ENCODE assay signal across 27 cellular contexts in genomic region chr14:34810028-34810427, GRCh38.
DNase-seq lines count a peak whose midpoint lies in the region; ATAC-seq and TF ChIP-seq lines count a peak whose summit lies in the region.
"Had no signal": no experiment of that assay in that cellular context is flagged by ENCODE, and none has a peak within 500 bp of the region (broad histone marks: within the 10 kb centered on the region; RNA-seq: fewer than 3 reads in every experiment).

No MANE protein-coding gene starts in this region.

- DNase-seq in natural killer cell (no peak), HCT116 (ENCODE audit: low read depth, low spot score) (no peak), occipital lobe (lab: John Stamatoyannopoulos, UW) (no peak), NCI-H1092 (lab: John Stamatoyannopoulos, UW) (no peak)
- DNase-seq in natural killer cell treated with Interleukin-12 subunit alpha and Interleukin-12 subunit beta and Interleukin-15 and Interleukin-18, amount 100 ng/mL, for 72 hours (ENCODE audit: low spot score): no peak
- DNase-seq in central memory CD8-positive, alpha-beta T cell (ENCODE audit: low spot score in 2 of 2): no peak
- no peak for DNase-seq in stimulated activated naive B cell treated with anti-CD40 and anti-IgM and Interleukin-4, amounts not matched to agents 10 μg/mL and 1 μg/mL and 100 μg/mL, for 72 hours
- DNase-seq in effector CD8-positive, alpha-beta T cell (lab: John Stamatoyannopoulos, UW): no peak
- DNase-seq: CD8-positive, alpha-beta memory T cell; DMS79 treated with DMSO at 0.1 percent for 48 hours; GF-D8; GOT3; IMR-90; KG1; MM.1S; NCI-H1417; NCI-H1694; NCI-H2029 treated with DMSO at 0.1 percent for 48 hours; NCI-H2227 treated with DMSO at 0.1 percent for 48 hours; NCI-H510A; NCI-H69; SHP77 had no signal

- H3K79me2 ChIP-seq in HCT116 (ENCODE audit: insufficient read depth, low read length): peaks cover 14% of the 10 kb centered on the region; the same call in 1 of the 2 replicates

- no peak overlapping the region for H3K4me3 ChIP-seq in HCT116 (replicated peaks in 1 of 2; ENCODE audit: low read depth in 1 of 2, low read length in 2 of 2)
- H3K4me3 ChIP-seq: HAP-1 had no signal

- CTCF ChIA-PET in HCT116 (lab: Charles Lee): no interaction called here

- H3K36me3 ChIP-seq in HCT116 (ENCODE audit: control insufficient read depth in 1 of 2, insufficient read depth in 2 of 2, low read length in 2 of 2): peaks cover 0 to 22% of the 10 kb centered on the region in 2 experiments; a peak in 2 of 4 replicates

- no peaks in the 10 kb centered on the region for H3K9me3 Mint-ChIP-seq in natural killer cell
- H3K9me3 Mint-ChIP-seq in natural killer cell treated with Interleukin-12 subunit alpha and Interleukin-12 subunit beta and Interleukin-15 and Interleukin-18, amount 100 ng/mL, for 72 hours: peaks cover 3% of the 10 kb centered on the region
- H3K9me3 Mint-ChIP-seq in central memory CD8-positive, alpha-beta T cell: peaks cover 5% of the 10 kb centered on the region
- peaks cover 4 to 5% of the 10 kb centered on the region in 2 donors for H3K9me3 Mint-ChIP-seq in stimulated activated naive B cell treated with anti-CD40 and anti-IgM and Interleukin-4, amounts not matched to agents 10 μg/mL and 1 μg/mL and 100 μg/mL, for 72 hours

- peaks cover 14 to 16% of the 10 kb centered on the region in 2 donors for H3K4me1 Mint-ChIP-seq in natural killer cell
- peaks cover 8 to 12% of the 10 kb centered on the region in 2 donors for H3K4me1 Mint-ChIP-seq in natural killer cell treated with Interleukin-12 subunit alpha and Interleukin-12 subunit beta and Interleukin-15 and Interleukin-18, amount 100 ng/mL, for 72 hours (ENCODE audit: low read depth in 2 of 2)
- peaks cover 12% of the 10 kb centered on the region for H3K4me1 Mint-ChIP-seq in central memory CD8-positive, alpha-beta T cell
- peaks cover 3 to 11% of the 10 kb centered on the region in 2 donors for H3K4me1 Mint-ChIP-seq in stimulated activated naive B cell treated with anti-CD40 and anti-IgM and Interleukin-4, amounts not matched to agents 10 μg/mL and 1 μg/mL and 100 μg/mL, for 72 hours

- RAD21 ChIA-PET in HCT116 (lab: Charles Lee; ENCODE audit: low non-redundant PET in 1 of 2, low total read pairs in 2 of 2, uncharacterized antibody in 2 of 2, unreplicated experiment in 2 of 2): no interaction called here

- no peak for TF ChIP-seq POLR2A in HCT116 (IDR thresholded peaks at IDR 0.05; ENCODE audit: borderline replicate concordance, extremely low read depth, insufficient read depth, insufficient read length)

- intact Hi-C loops in natural killer cell (cut with micrococcal nuclease) (no loop called here), HCT116 (cut with micrococcal nuclease) (no loop called here)

- no peaks in the 10 kb centered on the region for H4K20me1 ChIP-seq in HCT116 (ENCODE audit: insufficient read depth)

- no peak overlapping the region for H3K4me3 Mint-ChIP-seq in natural killer cell
- H3K4me3 Mint-ChIP-seq in natural killer cell treated with Interleukin-12 subunit alpha and Interleukin-12 subunit beta and Interleukin-15 and Interleukin-18, amount 100 ng/mL, for 72 hours: no peak overlapping the region
- no peak overlapping the region for H3K4me3 Mint-ChIP-seq in central memory CD8-positive, alpha-beta T cell
- no peak overlapping the region for H3K4me3 Mint-ChIP-seq in stimulated activated naive B cell treated with anti-CD40 and anti-IgM and Interleukin-4, amounts not matched to agents 10 μg/mL and 1 μg/mL and 100 μg/mL, for 72 hours
- H3K4me3 Mint-ChIP-seq: B cell; CD8-positive, alpha-beta memory T cell had no signal

- TF ChIP-seq CTCF in natural killer cell (IDR thresholded peaks at IDR 0.05) (no peak), HCT116 (IDR thresholded peaks at IDR 0.05 in 2 of 3, conservative IDR thresholded peaks at IDR 0.05 in 1 of 3; ENCODE audit: borderline replicate concordance in 1 of 3, insufficient read depth in 1 of 3, low read depth in 2 of 3, low read length in 2 of 3) (no peak)

- H3K27ac Mint-ChIP-seq in natural killer cell: peak overlapping the region; percentile 15 to 34
- H3K27ac Mint-ChIP-seq in natural killer cell treated with Interleukin-12 subunit alpha and Interleukin-12 subunit beta and Interleukin-15 and Interleukin-18, amount 100 ng/mL, for 72 hours: no peak overlapping the region
- peak overlapping the region; percentile 65 for H3K27ac Mint-ChIP-seq in central memory CD8-positive, alpha-beta T cell (ENCODE audit: low read depth)
- H3K27ac Mint-ChIP-seq in stimulated activated naive B cell treated with anti-CD40 and anti-IgM and Interleukin-4, amounts not matched to agents 10 μg/mL and 1 μg/mL and 100 μg/mL, for 72 hours: peak overlapping the region; percentile 59
- H3K27ac Mint-ChIP-seq: B cell had no signal

- H3K4me2 ChIP-seq in HCT116 (ENCODE audit: low read length): no peak overlapping the region

- no peaks in the 10 kb centered on the region for H3K27me3 ChIP-seq in HCT116 (ENCODE audit: insufficient read depth, low read length)

- no peak overlapping the region for H3K9ac ChIP-seq in HCT116 (ENCODE audit: low read length)

- no peak overlapping the region for H3K27ac ChIP-seq in HCT116 (ENCODE audit: low read depth, low read length)
- H3K27ac ChIP-seq: C4-2B, RWPE1 had no signal

- no peaks in the 10 kb centered on the region for H3K27me3 Mint-ChIP-seq in natural killer cell (ENCODE audit: low read depth in 2 of 2)
- H3K27me3 Mint-ChIP-seq in natural killer cell treated with Interleukin-12 subunit alpha and Interleukin-12 subunit beta and Interleukin-15 and Interleukin-18, amount 100 ng/mL, for 72 hours: no peaks in the 10 kb centered on the region
- H3K27me3 Mint-ChIP-seq in central memory CD8-positive, alpha-beta T cell: no peaks in the 10 kb centered on the region
- H3K27me3 Mint-ChIP-seq in stimulated activated naive B cell treated with anti-CD40 and anti-IgM and Interleukin-4, amounts not matched to agents 10 μg/mL and 1 μg/mL and 100 μg/mL, for 72 hours: no peaks in the 10 kb centered on the region
- H3K27me3 Mint-ChIP-seq: B cell; CD8-positive, alpha-beta memory T cell had no signal

- no peaks in the 10 kb centered on the region for H3K9me3 ChIP-seq in HCT116 (ENCODE audit: control insufficient read depth in 1 of 2, insufficient read depth in 1 of 2, low read depth in 1 of 2, low read length in 2 of 2)
- H3K9me3 ChIP-seq: HAP-1 had no signal

- H3K4me1 ChIP-seq in HCT116 (ENCODE audit: control insufficient read depth in 1 of 2, insufficient read depth in 2 of 2, low read length in 2 of 2): no peaks in the 10 kb centered on the region
- H3K4me1 ChIP-seq: HAP-1 had no signal

- no peak overlapping the region for H2AFZ ChIP-seq in HCT116 (ENCODE audit: low read depth, low read length, poor library complexity, severe bottlenecking)

- ATAC-seq in natural killer cell (peak in 1 of 3 donors; percentile 34), HCT116 (no peak)
- ATAC-seq in natural killer cell treated with Interleukin-12 subunit alpha and Interleukin-12 subunit beta and Interleukin-15 and Interleukin-18, amount 100 ng/mL, for 72 hours: no peak
- peak; percentile 14 for ATAC-seq in central memory CD8-positive, alpha-beta T cell (replicated peaks; ENCODE audit: extremely low read depth, poor library complexity, severe bottlenecking)
- no peak for ATAC-seq in stimulated activated naive B cell treated with anti-CD40 and anti-IgM and Interleukin-4, amounts not matched to agents 10 μg/mL and 1 μg/mL and 100 μg/mL, for 72 hours (replicated peaks)
- ATAC-seq: Panc1 had no signal

- H3K9me2 ChIP-seq in HCT116 (ENCODE audit: insufficient read depth): no peaks in the 10 kb centered on the region

- BruUV-seq in HCT116 (replicated peaks; lab: Mats Ljungman, UMichigan): TSS peak; percentile 8

- POLR2A ChIA-PET in HCT116 (lab: Charles Lee): no interaction called here

- H3K36me3 Mint-ChIP-seq in natural killer cell: peaks cover 11% of the 10 kb centered on the region
- peaks cover 25% of the 10 kb centered on the region for H3K36me3 Mint-ChIP-seq in natural killer cell treated with Interleukin-12 subunit alpha and Interleukin-12 subunit beta and Interleukin-15 and Interleukin-18, amount 100 ng/mL, for 72 hours
- peaks cover 28% of the 10 kb centered on the region for H3K36me3 Mint-ChIP-seq in central memory CD8-positive, alpha-beta T cell (ENCODE audit: insufficient read depth)
- H3K36me3 Mint-ChIP-seq in stimulated activated naive B cell treated with anti-CD40 and anti-IgM and Interleukin-4, amounts not matched to agents 10 μg/mL and 1 μg/mL and 100 μg/mL, for 72 hours: peaks cover 28 to 31% of the 10 kb centered on the region in 2 donors

- TF ChIP-seq RAD21 in HCT116 (IDR thresholded peaks at IDR 0.05; ENCODE audit: low read depth): no peak

TF ChIP-seq in HCT116, 20 proteins besides CTCF, POLR2A, EP300 and RAD21 (continues in another document):
- TF ChIP-seq ZNF274 (IDR thresholded peaks at IDR 0.05; ENCODE audit: low read depth, low read length): no peak
- no peak for TF ChIP-seq ZFX (IDR thresholded peaks at IDR 0.05)
- no peak for TF ChIP-seq EZH2phosphoT487 (IDR thresholded peaks at IDR 0.05; ENCODE audit: borderline replicate concordance)
- TF ChIP-seq TCF7L2 (IDR thresholded peaks at IDR 0.05; ENCODE audit: borderline replicate concordance, extremely low read depth, insufficient read depth, insufficient read length): no peak
- TF ChIP-seq ELF1 (IDR thresholded peaks at IDR 0.05; ENCODE audit: borderline replicate concordance, low read depth): no peak
- TF ChIP-seq SRF (IDR thresholded peaks at IDR 0.05; ENCODE audit: low read depth): no peak
- no peak for TF ChIP-seq FOSL1 (IDR thresholded peaks at IDR 0.05; ENCODE audit: low read depth)
- no peak for TF ChIP-seq CBX3 (IDR thresholded peaks at IDR 0.05; ENCODE audit: low read depth)
- TF ChIP-seq ATF3 (IDR thresholded peaks at IDR 0.05): no peak

Comparison
In these comparisons a context has a peak if more than half of its experiments do, and no peak if none do; other contexts are left out.
1. H3K27ac Mint-ChIP-seq: peak in natural killer cell (2 of 2), central memory CD8-positive, alpha-beta T cell (single experiment) and stimulated activated naive B cell treated with anti-CD40 and anti-IgM and Interleukin-4, amounts not matched to agents 10 μg/mL and 1 μg/mL and 100 μg/mL, for 72 hours (single experiment); none in natural killer cell treated with Interleukin-12 subunit alpha and Interleukin-12 subunit beta and Interleukin-15 and Interleukin-18, amount 100 ng/mL, for 72 hours (0 of 2).